In genomic region chr7:74183653-74184450, GRCh38 we compare ENCODE assay signal across 11 cellular contexts. TPM values are rescaled to one million over a fixed set of nuclear protein-coding genes. Genes with fewer than 3 reads are reported as not detected.
A peak's percentile ranks its signal among the peaks of the same experiment; 100 is the strongest.
DNase-seq lines count a peak whose midpoint lies in the region; ATAC-seq, FAIRE-seq and TF ChIP-seq lines count a peak whose summit lies in the region.
"Had no signal": no experiment of that assay in that cellular context is flagged by ENCODE, and none has a peak within 500 bp of the region (broad histone marks: within the 10 kb centered on the region; RNA-seq: fewer than 3 reads in every experiment).

No MANE protein-coding gene starts in this region.

- H3K9ac ChIP-seq in H1 (replicated peaks in 1 of 4; ENCODE audit: extremely low read depth in 1 of 4, low read depth in 3 of 4, low read length in 3 of 4) = no peak overlapping the region

- no peak for TF ChIP-seq POLR2A in H1 (IDR thresholded peaks at IDR 0.05; ENCODE audit: control extremely low read depth in 1 of 2, low read depth in 2 of 2, low read length in 2 of 2)

- WGBS in H1 (ENCODE audit: extremely low coverage in 1 of 2, insufficient coverage in 1 of 2, insufficient read length in 1 of 2, insufficient replicate concordance in 2 of 2, low coverage in 1 of 2, low lambda C conversion rate in 2 of 2, missing lambda C conversion rate in 1 of 2), 2 experiments = 87% methylated on average over 7 of the region's 7 CpGs; no CpG with 5 or more reads in 1 of the 2 experiments

- H3K27me3 ChIP-seq in RWPE2 (ENCODE audit: insufficient read depth, poor library complexity, severe bottlenecking) = no peaks in the 10 kb centered on the region
- H3K27me3 ChIP-seq in H1 (replicated peaks in 1 of 4; ENCODE audit: control insufficient read depth in 3 of 4, extremely low read depth in 1 of 4, insufficient read depth in 3 of 4, low read length in 3 of 4) = no peaks in the 10 kb centered on the region

- H4K20me1 ChIP-seq in H1 (replicated peaks in 1 of 2; ENCODE audit: control insufficient read depth in 1 of 2, insufficient read depth in 2 of 2, low read length in 2 of 2) = peaks cover 47 to 48% of the 10 kb centered on the region in 2 experiments

- H3K23me2 ChIP-seq in H1 (ENCODE audit: low read depth, low read length) = no peaks in the 10 kb centered on the region

- no peak for TF ChIP-seq EP300 in H1 (IDR thresholded peaks at IDR 0.05; ENCODE audit: borderline replicate concordance in 1 of 2, low read depth in 2 of 2, low read length in 2 of 2)

- H3K9me3 ChIP-seq in RWPE2 (ENCODE audit: severe bottlenecking) (no peaks in the 10 kb centered on the region), H1 (ENCODE audit: insufficient read depth in 2 of 2, low read depth in 1 of 2, low read length in 1 of 2) (no peaks in the 10 kb centered on the region)

- H2AK5ac ChIP-seq in H1 (ENCODE audit: low read depth, low read length) = no peak overlapping the region

- no peak overlapping the region for H3K18ac ChIP-seq in H1 (ENCODE audit: extremely low read depth, low read length)

- ATAC-seq in activated CD8-positive, alpha-beta memory T cell treated with anti-CD3 and anti-CD28 coated beads, Interleukin-2, amount 10 ng/mL, durations not matched to agents 7 days and 5 days = peak; percentile 73
- ATAC-seq in RWPE2 (ENCODE audit: low read depth) = peak; percentile 40
- peak; percentile 53 for ATAC-seq in stimulated activated memory B cell treated with anti-CD40 and anti-IgM and Interleukin-4, amounts not matched to agents 10 μg/mL and 1 μg/mL and 100 μg/mL, for 72 hours
- no peak for ATAC-seq in HG02642 (IDR thresholded peaks at IDR 0.05; ENCODE audit: poor library complexity, unreplicated experiment)

- no peak overlapping the region for H2BK20ac ChIP-seq in H1 (ENCODE audit: low read length)

- no peaks in the 10 kb centered on the region for H3K27me3 Mint-ChIP-seq in activated CD8-positive, alpha-beta memory T cell treated with anti-CD3 and anti-CD28 coated beads, Interleukin-2, amount 10 ng/mL, durations not matched to agents 7 days and 5 days
- H3K27me3 Mint-ChIP-seq in stimulated activated memory B cell treated with anti-CD40 and anti-IgM and Interleukin-4, amounts not matched to agents 10 μg/mL and 1 μg/mL and 100 μg/mL, for 72 hours = no peaks in the 10 kb centered on the region

- H3K56ac ChIP-seq in H1 (replicated peaks; ENCODE audit: insufficient read length, low read depth, low read length) = no peak overlapping the region

- H3K36me3 ChIP-seq in RWPE2 (ENCODE audit: low read depth) (peaks cover 77% of the 10 kb centered on the region), H1 (ENCODE audit: control insufficient read depth in 2 of 4, insufficient read depth in 4 of 4, low read length in 3 of 4) (peaks cover 12 to 56% (median 13%) of the 10 kb centered on the region in 4 experiments)

- no peak overlapping the region for H2BK120ac ChIP-seq in H1 (replicated peaks; ENCODE audit: low read depth, low read length)

- peak; percentile 45 to 58; a peak in 3 of 4 replicates for TF ChIP-seq RAD21 in H1 (IDR thresholded peaks at IDR 0.05 in 1 of 2, conservative IDR thresholded peaks at IDR 0.05 in 1 of 2; ENCODE audit: low read depth in 2 of 2, low read length in 2 of 2)

- no peaks in the 10 kb centered on the region for H3K9me3 Mint-ChIP-seq in activated CD8-positive, alpha-beta memory T cell treated with anti-CD3 and anti-CD28 coated beads, Interleukin-2, amount 10 ng/mL, durations not matched to agents 7 days and 5 days (ENCODE audit: low read depth)
- no peaks in the 10 kb centered on the region for H3K9me3 Mint-ChIP-seq in stimulated activated memory B cell treated with anti-CD40 and anti-IgM and Interleukin-4, amounts not matched to agents 10 μg/mL and 1 μg/mL and 100 μg/mL, for 72 hours

- no peak overlapping the region for H2AFZ ChIP-seq in H1 (ENCODE audit: low read length)

- no peak overlapping the region for H3K23ac ChIP-seq in H1 (ENCODE audit: insufficient read length)

- no peak overlapping the region for H3K4me3 ChIP-seq in RWPE2 (ENCODE audit: severe bottlenecking)
- H3K4me3 ChIP-seq in H1 (ENCODE audit: extremely low read depth in 1 of 4, insufficient read depth in 2 of 4, low read depth in 3 of 4, low read length in 4 of 4) = no peak overlapping the region
- H3K4me3 ChIP-seq: skin epidermis had no signal

- H2BK12ac ChIP-seq in H1 (ENCODE audit: low read depth, low read length) = no peak overlapping the region

- no peak overlapping the region for H4K5ac ChIP-seq in H1 (ENCODE audit: insufficient read length, low read depth, low read length)

- H3K4me1 ChIP-seq in RWPE2 (ENCODE audit: insufficient read depth, poor library complexity, severe bottlenecking) (peaks cover 45% of the 10 kb centered on the region), H1 (replicated peaks in 1 of 4; ENCODE audit: control insufficient read depth in 3 of 4, insufficient read depth in 4 of 4, low read length in 3 of 4) (peaks cover 0 to 6% (median 2%) of the 10 kb centered on the region in 4 experiments; a peak in 4 of 7 replicates)

- H3K36me3 Mint-ChIP-seq in activated CD8-positive, alpha-beta memory T cell treated with anti-CD3 and anti-CD28 coated beads, Interleukin-2, amount 10 ng/mL, durations not matched to agents 7 days and 5 days = peaks cover 47% of the 10 kb centered on the region
- peaks cover 27% of the 10 kb centered on the region for H3K36me3 Mint-ChIP-seq in stimulated activated memory B cell treated with anti-CD40 and anti-IgM and Interleukin-4, amounts not matched to agents 10 μg/mL and 1 μg/mL and 100 μg/mL, for 72 hours

- peaks cover 66% of the 10 kb centered on the region for H3K4me1 Mint-ChIP-seq in activated CD8-positive, alpha-beta memory T cell treated with anti-CD3 and anti-CD28 coated beads, Interleukin-2, amount 10 ng/mL, durations not matched to agents 7 days and 5 days
- peaks cover 79% of the 10 kb centered on the region for H3K4me1 Mint-ChIP-seq in stimulated activated memory B cell treated with anti-CD40 and anti-IgM and Interleukin-4, amounts not matched to agents 10 μg/mL and 1 μg/mL and 100 μg/mL, for 72 hours

- H3K79me2 ChIP-seq in H1 (ENCODE audit: control insufficient read depth in 1 of 2, insufficient read depth in 2 of 2, low read length in 2 of 2) = peaks cover 74 to 100% of the 10 kb centered on the region in 2 experiments

- no peak overlapping the region; a peak in 1 of 4 replicates for H3K4me2 ChIP-seq in H1 (ENCODE audit: insufficient read depth in 1 of 2, low read depth in 2 of 2, low read length in 2 of 2)

- CTCF ChIA-PET in activated CD8-positive, alpha-beta memory T cell treated with anti-CD3 and anti-CD28 coated beads, Interleukin-2, amount 10 ng/mL, durations not matched to agents 7 days and 5 days (lab: Charles Lee) = interaction anchor here (0.6 to 2.0 kb wide), 16 partner anchors 9 to 268 kb away, joined by 3 to 16 read pairs (median 4); partner anchors contain the start of genes LAT2, LIMK1 and RFC2
- CTCF ChIA-PET in H1 (lab: Charles Lee; ENCODE audit: partially characterized antibody) = interaction anchor here (0.6 to 3.5 kb wide), 34 partner anchors 9 to 366 kb away, joined by 3 to 24 read pairs (median 4); no protein-coding TSS in a partner anchor

- no peak for FAIRE-seq in H1 (lab: Jason Lieb, UNC)

- H2BK15ac ChIP-seq in H1 (ENCODE audit: low read length) = no peak overlapping the region

- H3K14ac ChIP-seq in H1 (ENCODE audit: insufficient read length) = no peak overlapping the region

- peak; percentile 50 for DNase-seq in activated CD8-positive, alpha-beta memory T cell treated with anti-CD3 and anti-CD28 coated beads, Interleukin-2, amount 10 ng/mL, durations not matched to agents 7 days and 5 days
- no peak for DNase-seq in activated CD8-positive, alpha-beta memory T cell treated with anti-CD3 and anti-CD28 coated beads, Interleukin-2, amount 50 U/mL, for 48 hours
- DNase-seq in RWPE2 (ENCODE audit: low spot score) (no peak), H1 (ENCODE audit: low read depth in 1 of 2, low spot score in 2 of 2) (no peak), kidney glomerular epithelial cell (lab: John Stamatoyannopoulos, UW) (no peak), occipital lobe (lab: John Stamatoyannopoulos, UW) (no peak)
- DNase-seq: effector CD8-positive, alpha-beta T cell; NCI-H446 treated with DMSO at 0.1 percent for 48 hours had no signal

- H4K8ac ChIP-seq in H1 (ENCODE audit: extremely low read depth, insufficient read depth, low read length) = no peak overlapping the region

- H3K27ac ChIP-seq in RWPE2 (ENCODE audit: poor library complexity, severe bottlenecking) (peak overlapping the region; percentile 44), H1 (ENCODE audit: low read depth, low read length) (no peak overlapping the region)

- peak overlapping the region; percentile 54 for H3K27ac Mint-ChIP-seq in activated CD8-positive, alpha-beta memory T cell treated with anti-CD3 and anti-CD28 coated beads, Interleukin-2, amount 10 ng/mL, durations not matched to agents 7 days and 5 days
- H3K27ac Mint-ChIP-seq in stimulated activated memory B cell treated with anti-CD40 and anti-IgM and Interleukin-4, amounts not matched to agents 10 μg/mL and 1 μg/mL and 100 μg/mL, for 72 hours = peak overlapping the region; percentile 57

- no peak overlapping the region for H2BK5ac ChIP-seq in H1 (ENCODE audit: low read depth, low read length)

- TF ChIP-seq CTCF in RWPE2 (IDR thresholded peaks at IDR 0.05; ENCODE audit: poor library complexity, severe bottlenecking) (peak; percentile 50), H1 (IDR thresholded peaks at IDR 0.05; ENCODE audit: control extremely low read depth in 1 of 3, insufficient read depth in 1 of 3, low read depth in 1 of 3, low read length in 3 of 3) (peak; percentile 28 to 53 (median 51))

- H3K4ac ChIP-seq in H1 (replicated peaks; ENCODE audit: insufficient read length, low read depth, low read length) = no peak overlapping the region

- H3K4me3 Mint-ChIP-seq in activated CD8-positive, alpha-beta memory T cell treated with anti-CD3 and anti-CD28 coated beads, Interleukin-2, amount 10 ng/mL, durations not matched to agents 7 days and 5 days = no peak overlapping the region
- H3K4me3 Mint-ChIP-seq in stimulated activated memory B cell treated with anti-CD40 and anti-IgM and Interleukin-4, amounts not matched to agents 10 μg/mL and 1 μg/mL and 100 μg/mL, for 72 hours = no peak overlapping the region

- no peak overlapping the region for H4K91ac ChIP-seq in H1 (replicated peaks; ENCODE audit: insufficient read length, low read length)

- peaks cover 14% of the 10 kb centered on the region for H3K79me1 ChIP-seq in H1 (ENCODE audit: low read depth, low read length)

- POLR2A ChIA-PET in H1 (lab: Charles Lee; ENCODE audit: partially characterized antibody) = interaction anchor here (0.7 to 3.8 kb wide), 15 partner anchors 8 to 607 kb away, joined by 3 to 33 read pairs (median 5); partner anchors contain the start of genes EIF4H and LIMK1

RNA-seq across cellular contexts. Expression of gene EIF4H, which starts 9.7 kb away (rescaled TPM):
- total RNA-seq in activated CD8-positive, alpha-beta memory T cell treated with anti-CD3 and anti-CD28 coated beads, Interleukin-2, amount 10 ng/mL, durations not matched to agents 7 days and 5 days = 100 to 1,000 TPM; 278 to 322 TPM
- total RNA-seq in H1 (2021; fragmentation: NEBNext Ultra II Directional; extraction: Animal tissue kit (Norgen Biotek cat#: 25700)) = 359 and 382 TPM in 2 replicates
- polyA plus RNA-seq in H1 (2011; rRNA removed) = 323 and 414 TPM in 2 replicates
- 380 TPM for polyA plus RNA-seq in H1 (2011; cell fraction: cytosol; rRNA removed)
- 274 TPM for polyA plus RNA-seq in H1 (2011; cell fraction: nucleus; rRNA removed)
- 322 to 343 TPM (median 323 TPM) in 4 replicates for polyA plus RNA-seq in H1 (2012, experiment 1 of 2)
- 162 TPM for polyA plus RNA-seq in H1 (2012, experiment 2 of 2)
- polyA plus RNA-seq in H1 (2013, experiment 1 of 2) = 194 TPM
- polyA plus RNA-seq in H1 (2013, experiment 2 of 2) = 197 TPM
- polyA minus RNA-seq in H1 (2011; rRNA and poly(A)+ RNA removed) = 210 and 212 TPM in 2 replicates
- polyA minus RNA-seq in H1 (2011; cell fraction: cytosol; rRNA and poly(A)+ RNA removed) = 180 TPM
- 113 TPM for polyA minus RNA-seq in H1 (2011; cell fraction: nucleus; rRNA and poly(A)+ RNA removed)
- total RNA-seq in occipital lobe = 146 TPM

RNA-seq across cellular contexts. Expression of gene LAT2, which starts 26.0 kb away (rescaled TPM):
- total RNA-seq in activated CD8-positive, alpha-beta memory T cell treated with anti-CD3 and anti-CD28 coated beads, Interleukin-2, amount 10 ng/mL, durations not matched to agents 7 days and 5 days = 10 to 100 TPM; 15.3 to 17.6 TPM
- 0.19 and 0.63 TPM in 2 replicates for total RNA-seq in H1 (2021; fragmentation: NEBNext Ultra II Directional; extraction: Animal tissue kit (Norgen Biotek cat#: 25700))
- 0.20 and 0.23 TPM in 2 replicates for polyA plus RNA-seq in H1 (2011; rRNA removed)
- polyA plus RNA-seq in H1 (2011; cell fraction: cytosol; rRNA removed) = 0.40 TPM
- 0.56 TPM for polyA plus RNA-seq in H1 (2011; cell fraction: nucleus; rRNA removed)
- 1.1 to 1.5 TPM (median 1.2 TPM) in 4 replicates for polyA plus RNA-seq in H1 (2012, experiment 1 of 2)
- 0.72 TPM for polyA plus RNA-seq in H1 (2012, experiment 2 of 2)
- 0.26 TPM for polyA plus RNA-seq in H1 (2013, experiment 1 of 2)
- 0.18 TPM for polyA plus RNA-seq in H1 (2013, experiment 2 of 2)
- polyA minus RNA-seq in H1 (2011; rRNA and poly(A)+ RNA removed) = 0.06 TPM in 1 of 2 replicates, not detected in the other
- not detected for polyA minus RNA-seq in H1 (2011; cell fraction: cytosol; rRNA and poly(A)+ RNA removed)
- polyA minus RNA-seq in H1 (2011; cell fraction: nucleus; rRNA and poly(A)+ RNA removed) = 0.70 TPM
- 2.5 TPM for total RNA-seq in occipital lobe
